Comparison of ENCODE assay signal across 31 cellular contexts in genomic region chr9:17609312-17610005, GRCh38. TPM values are rescaled to one million over a fixed set of nuclear protein-coding genes. Genes with fewer than 3 reads are reported as not detected.
"Had no signal": no experiment of that assay in that cellular context is flagged by ENCODE, and none has a peak within 500 bp of the region (broad histone marks: within the 10 kb centered on the region; RNA-seq: fewer than 3 reads in every experiment).

No MANE protein-coding gene starts in this region.

- H3K27me3 ChIP-seq: heart left ventricle, pancreas, uterus had no signal

- DNase-seq: activated CD4-positive, alpha-beta T cell treated with anti-CD3 and anti-CD28 coated beads for 36 hours; activated CD4-positive, CD25-positive, alpha-beta regulatory T cell; activated CD8-positive, alpha-beta memory T cell treated with anti-CD3 and anti-CD28 coated beads, Interleukin-2, amount 10 ng/mL, durations not matched to agents 7 days and 5 days; activated CD8-positive, alpha-beta T cell treated with anti-CD3 and anti-CD28 coated beads, Interleukin-2, amount 10 ng/mL, durations not matched to agents 7 days and 5 days; activated T-cell treated with anti-CD3 and anti-CD28 coated beads, Interleukin-2, amount 50 U/mL, for 48 hours; dermis blood vessel endothelial cell; effector CD4-positive, alpha-beta T cell; erythroblast; foreskin fibroblast; heart left ventricle; naive thymus-derived CD4-positive, alpha-beta T cell; nucleus accumbens; pancreas; retina; stimulated activated CD4-positive, alpha-beta T cell treated with anti-CD3 and anti-CD28 coated beads, Interleukin-1b, Interleukin-23, amount 100 ng/mL, for 48 hours; stimulated activated CD4-positive, alpha-beta T cell treated with anti-CD3 and anti-CD28 coated beads, Interleukin-4, amount 100 ng/mL, for 4 hours; stimulated activated CD8-positive, alpha-beta memory T cell treated with anti-CD3 and anti-CD28 coated beads, Interleukin-4, amount 100 ng/mL, for 48 hours; stimulated activated naive CD8-positive, alpha-beta T cell treated with anti-CD3 and anti-CD28 coated beads, Interleukin-15, amount 100 ng/mL, for 72 hours; substantia nigra; uterus had no signal

- H3K27ac Mint-ChIP-seq: activated CD4-positive, alpha-beta T cell treated with anti-CD3 and anti-CD28 coated beads for 36 hours; activated CD8-positive, alpha-beta memory T cell treated with anti-CD3 and anti-CD28 coated beads, Interleukin-2, amount 10 ng/mL, durations not matched to agents 7 days and 5 days; activated CD8-positive, alpha-beta T cell treated with anti-CD3 and anti-CD28 coated beads, Interleukin-2, amount 10 ng/mL, durations not matched to agents 7 days and 5 days; activated naive CD4-positive, alpha-beta T cell treated with anti-CD3 and anti-CD28 coated beads, Interleukin-2, amount 50 U/mL, for 72 hours; activated T-helper 2 cell treated with anti-CD3 and anti-CD28 coated beads, Interferon-gamma antibody, Interleukin-2, Interleukin-4, amounts not matched to agents 10 μg/mL and 5 μg/mL and 100 μg/mL, durations not matched to agents 14 hours and 24 hours and 36 hours; mesothelial cell of epicardium; stimulated activated memory B cell treated with anti-CD40 and anti-IgM and Interleukin-4, amounts not matched to agents 10 μg/mL and 1 μg/mL and 100 μg/mL, for 72 hours; stimulated activated naive CD8-positive, alpha-beta T cell treated with anti-CD3 and anti-CD28 coated beads, Interleukin-15, amount 100 ng/mL, for 72 hours; type B pancreatic cell had no signal

- ATAC-seq: activated CD4-positive, alpha-beta T cell treated with anti-CD3 and anti-CD28 coated beads for 36 hours; activated CD8-positive, alpha-beta memory T cell treated with anti-CD3 and anti-CD28 coated beads, Interleukin-2, amount 10 ng/mL, durations not matched to agents 7 days and 5 days; activated CD8-positive, alpha-beta T cell treated with anti-CD3 and anti-CD28 coated beads, Interleukin-2, amount 10 ng/mL, durations not matched to agents 7 days and 5 days; activated naive CD4-positive, alpha-beta T cell treated with anti-CD3 and anti-CD28 coated beads, Interleukin-2, amount 50 U/mL, for 72 hours; naive thymus-derived CD4-positive, alpha-beta T cell; pancreas; sciatic nerve; stimulated activated memory B cell treated with anti-CD40 and anti-IgM and Interleukin-4, amounts not matched to agents 10 μg/mL and 1 μg/mL and 100 μg/mL, for 72 hours; stimulated activated naive CD8-positive, alpha-beta T cell treated with anti-CD3 and anti-CD28 coated beads, Interleukin-15, amount 100 ng/mL, for 72 hours had no signal

- H3K9me3 ChIP-seq: heart left ventricle, pancreas, prostate gland, uterus had no signal

- H3K4me3 ChIP-seq: heart left ventricle, pancreas, prostate gland, skin epidermis, uterus had no signal

- H3K36me3 ChIP-seq: heart left ventricle, pancreas, prostate gland, uterus had no signal

- H3K4me1 ChIP-seq: pancreas, prostate gland, uterus had no signal

- H3K36me3 Mint-ChIP-seq: activated CD8-positive, alpha-beta memory T cell treated with anti-CD3 and anti-CD28 coated beads, Interleukin-2, amount 10 ng/mL, durations not matched to agents 7 days and 5 days; activated naive CD4-positive, alpha-beta T cell treated with anti-CD3 and anti-CD28 coated beads, Interleukin-2, amount 50 U/mL, for 72 hours; mesothelial cell of epicardium; naive thymus-derived CD4-positive, alpha-beta T cell; stimulated activated memory B cell treated with anti-CD40 and anti-IgM and Interleukin-4, amounts not matched to agents 10 μg/mL and 1 μg/mL and 100 μg/mL, for 72 hours; type B pancreatic cell had no signal

- H3K9me3 Mint-ChIP-seq: activated T-helper 2 cell treated with anti-CD3 and anti-CD28 coated beads, Interferon-gamma antibody, Interleukin-2, Interleukin-4, amounts not matched to agents 10 μg/mL and 5 μg/mL and 100 μg/mL, durations not matched to agents 14 hours and 24 hours and 36 hours; mesothelial cell of epicardium; stimulated activated memory B cell treated with anti-CD40 and anti-IgM and Interleukin-4, amounts not matched to agents 10 μg/mL and 1 μg/mL and 100 μg/mL, for 72 hours; stimulated activated naive CD8-positive, alpha-beta T cell treated with anti-CD3 and anti-CD28 coated beads, Interleukin-15, amount 100 ng/mL, for 72 hours; type B pancreatic cell had no signal

- H3K4me3 Mint-ChIP-seq: activated CD4-positive, alpha-beta T cell treated with anti-CD3 and anti-CD28 coated beads for 36 hours; activated CD8-positive, alpha-beta memory T cell treated with anti-CD3 and anti-CD28 coated beads, Interleukin-2, amount 10 ng/mL, durations not matched to agents 7 days and 5 days; activated CD8-positive, alpha-beta T cell treated with anti-CD3 and anti-CD28 coated beads, Interleukin-2, amount 10 ng/mL, durations not matched to agents 7 days and 5 days; mesothelial cell of epicardium; naive thymus-derived CD4-positive, alpha-beta T cell; stimulated activated memory B cell treated with anti-CD40 and anti-IgM and Interleukin-4, amounts not matched to agents 10 μg/mL and 1 μg/mL and 100 μg/mL, for 72 hours; stimulated activated naive CD8-positive, alpha-beta T cell treated with anti-CD3 and anti-CD28 coated beads, Interleukin-15, amount 100 ng/mL, for 72 hours; type B pancreatic cell had no signal

- H3K27me3 Mint-ChIP-seq: activated CD4-positive, alpha-beta T cell treated with anti-CD3 and anti-CD28 coated beads for 36 hours; activated CD8-positive, alpha-beta memory T cell treated with anti-CD3 and anti-CD28 coated beads, Interleukin-2, amount 10 ng/mL, durations not matched to agents 7 days and 5 days; naive thymus-derived CD4-positive, alpha-beta T cell; stimulated activated memory B cell treated with anti-CD40 and anti-IgM and Interleukin-4, amounts not matched to agents 10 μg/mL and 1 μg/mL and 100 μg/mL, for 72 hours had no signal

- H3K4me1 Mint-ChIP-seq: activated CD4-positive, alpha-beta T cell treated with anti-CD3 and anti-CD28 coated beads for 36 hours; activated CD8-positive, alpha-beta memory T cell treated with anti-CD3 and anti-CD28 coated beads, Interleukin-2, amount 10 ng/mL, durations not matched to agents 7 days and 5 days; mesothelial cell of epicardium; naive thymus-derived CD4-positive, alpha-beta T cell; stimulated activated memory B cell treated with anti-CD40 and anti-IgM and Interleukin-4, amounts not matched to agents 10 μg/mL and 1 μg/mL and 100 μg/mL, for 72 hours; stimulated activated naive CD8-positive, alpha-beta T cell treated with anti-CD3 and anti-CD28 coated beads, Interleukin-15, amount 100 ng/mL, for 72 hours had no signal

- H3K27ac ChIP-seq: heart left ventricle, pancreas, prostate gland, skin epidermis, uterus had no signal

RNA-seq across cellular contexts. Expression of gene SH3GL2, which starts 30.6 kb away (rescaled TPM):
- total RNA-seq: activated CD4-positive, alpha-beta T cell treated with anti-CD3 and anti-CD28 coated beads for 36 hours; activated CD8-positive, alpha-beta memory T cell treated with anti-CD3 and anti-CD28 coated beads, Interleukin-2, amount 10 ng/mL, durations not matched to agents 7 days and 5 days; activated CD8-positive, alpha-beta T cell treated with anti-CD3 and anti-CD28 coated beads, Interleukin-2, amount 10 ng/mL, durations not matched to agents 7 days and 5 days; activated naive CD4-positive, alpha-beta T cell treated with anti-CD3 and anti-CD28 coated beads, Interleukin-2, amount 50 U/mL, for 72 hours; activated T-helper 2 cell treated with anti-CD3 and anti-CD28 coated beads, Interferon-gamma antibody, Interleukin-2, Interleukin-4, amounts not matched to agents 10 μg/mL and 5 μg/mL and 100 μg/mL, durations not matched to agents 14 hours and 24 hours and 36 hours; bronchial epithelial cell; lower leg skin; naive thymus-derived CD4-positive, alpha-beta T cell; T-helper 2 cell treated with Interferon-gamma antibody and Interleukin-4, amounts not matched to agents 100 ng/mL and 5 ng/mL, for 36 hours had no signal
